ENCODE assay signal across 29 cellular contexts in genomic region chr10:89663144-89663543, GRCh38.
"Had no signal": no experiment of that assay in that cellular context is flagged by ENCODE, and none has a peak within 500 bp of the region (broad histone marks: within the 10 kb centered on the region; RNA-seq: fewer than 3 reads in every experiment).

No MANE protein-coding gene starts in this region.

- H3K27me3 ChIP-seq: adrenal gland, body of pancreas, colonic mucosa, esophagus squamous epithelium had no signal

- H3K9me3 ChIP-seq: adrenal gland, body of pancreas, colonic mucosa, esophagus squamous epithelium had no signal

- H3K27ac ChIP-seq: adrenal gland, body of pancreas, colonic mucosa, epithelial cell of prostate, esophagus squamous epithelium, WERI-Rb-1 had no signal

- DNase-seq: activated B cell treated with CpG ODN at 0.5 μM for 24 hours; activated CD4-positive, alpha-beta memory T cell treated with anti-CD3 and anti-CD28 coated beads for 36 hours; activated CD4-positive, alpha-beta T cell treated with anti-CD3 and anti-CD28 coated beads for 36 hours; activated CD4-positive, alpha-beta T cell treated with anti-CD3 and anti-CD28 coated beads, Interleukin-2, amount 10 ng/mL, durations not matched to agents 24 days and 14 days; activated CD4-positive, CD25-positive, alpha-beta regulatory T cell treated with anti-CD3 and anti-CD28 coated beads, Interleukin-2, amount 50 U/mL, for 72 hours; activated CD8-positive, alpha-beta memory T cell treated with anti-CD3 and anti-CD28 coated beads, Interleukin-2, amount 10 ng/mL, durations not matched to agents 7 days and 5 days; activated CD8-positive, alpha-beta memory T cell treated with anti-CD3 and anti-CD28 coated beads, Interleukin-2, amount 50 U/mL, for 4 hours; activated CD8-positive, alpha-beta T cell treated with anti-CD3 and anti-CD28 coated beads, Interleukin-2, amount 10 ng/mL, durations not matched to agents 7 days and 5 days; activated effector memory CD4-positive, alpha-beta T cell treated with anti-CD3 and anti-CD28 coated beads, Interleukin-2, amount 50 U/mL, for 16 hours; activated naive CD4-positive, alpha-beta T cell treated with anti-CD3 and anti-CD28 coated beads for 36 hours; activated naive CD8-positive, alpha-beta T cell treated with anti-CD3 and anti-CD28 coated beads for 36 hours; activated naive CD8-positive, alpha-beta T cell treated with anti-CD3 and anti-CD28 coated beads, Interleukin-2, amount 50 U/mL, for 24 hours; activated T-cell treated with anti-CD3 and anti-CD28 coated beads, Interleukin-2, amount 50 U/mL, for 1 hour; activated T-cell treated with anti-CD3 and anti-CD28 coated beads, Interleukin-2, amount 50 U/mL, for 48 hours; adrenal gland; amygdala; aorta; body of pancreas; central memory CD4-positive, alpha-beta T cell; cerebellar nuclear complex; colonic mucosa; effector CD8-positive, alpha-beta T cell; esophagus squamous epithelium; foreskin melanocyte; T-helper 1 cell; T-helper 17 cell; T1000; WERI-Rb-1 had no signal

- H3K4me3 ChIP-seq: adrenal gland, body of pancreas, colonic mucosa, esophagus squamous epithelium had no signal

- H3K4me1 ChIP-seq: adrenal gland, body of pancreas, colonic mucosa had no signal

- H3K36me3 ChIP-seq: adrenal gland, colonic mucosa, esophagus squamous epithelium, WERI-Rb-1 had no signal

- ATAC-seq: activated CD4-positive, alpha-beta T cell treated with anti-CD3 and anti-CD28 coated beads for 36 hours; activated CD8-positive, alpha-beta memory T cell treated with anti-CD3 and anti-CD28 coated beads, Interleukin-2, amount 10 ng/mL, durations not matched to agents 7 days and 5 days; activated CD8-positive, alpha-beta T cell treated with anti-CD3 and anti-CD28 coated beads, Interleukin-2, amount 10 ng/mL, durations not matched to agents 7 days and 5 days; activated naive CD8-positive, alpha-beta T cell treated with anti-CD3 and anti-CD28 coated beads, Interleukin-2, amount 50 U/mL, for 24 hours; body of pancreas; T-helper 17 cell had no signal
